34 cellular contexts compared by ENCODE assay signal in the genomic region with DNA sequence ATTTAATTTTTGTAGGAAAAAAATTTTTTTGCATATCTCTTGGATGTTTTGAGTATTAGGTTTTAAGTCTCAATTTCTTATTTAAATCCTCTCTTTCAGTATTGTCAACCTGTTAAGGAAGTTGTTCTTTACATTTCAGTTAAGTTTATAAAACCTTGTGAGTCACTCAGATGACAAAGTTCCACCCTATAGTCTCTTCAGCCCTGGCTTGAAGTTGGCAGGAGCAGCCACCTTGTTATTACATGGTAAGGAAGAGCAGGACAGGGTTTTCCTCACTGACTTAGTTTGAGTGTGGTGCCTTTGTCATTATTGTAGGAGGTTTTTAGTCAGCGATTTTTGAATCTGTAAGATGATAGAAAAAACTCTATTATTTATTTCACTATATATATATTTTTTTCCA.
"Had no signal": no experiment of that assay in that cellular context is flagged by ENCODE, and none has a peak within 500 bp of the region (broad histone marks: within the 10 kb centered on the region; RNA-seq: fewer than 3 reads in every experiment).

No MANE protein-coding gene starts in this region.

- H3K36me3 ChIP-seq: MG63 had no signal

- H3K27me3 ChIP-seq: MG63 had no signal

- H3K4me3 ChIP-seq: MG63 had no signal

- DNase-seq: Kasumi-1, MG63, MM.1S, MV-4-11, NCI-H1048, NCI-H1092, NCI-H1092 treated with DMSO at 0.1 percent for 48 hours, NCI-H1105, NCI-H1105 treated with DMSO at 0.1 percent for 48 hours, NCI-H1417, NCI-H1417 treated with DMSO at 0.1 percent for 48 hours, NCI-H1436, NCI-H1436 treated with DMSO at 0.1 percent for 48 hours, NCI-H146, NCI-H1694, NCI-H1694 treated with DMSO at 0.1 percent for 48 hours, NCI-H187, NCI-H187 treated with DMSO at 0.1 percent for 48 hours, NCI-H1930, NCI-H2029, NCI-H2029 treated with DMSO at 0.1 percent for 48 hours, NCI-H2081, NCI-H2081 treated with DMSO at 0.1 percent for 48 hours, NCI-H2107, NCI-H2171, NCI-H2171 treated with DMSO at 0.1 percent for 48 hours, NCI-H2227 treated with DMSO at 0.1 percent for 48 hours, NCI-H226, NCI-H345, NCI-H446, NCI-H446 treated with DMSO at 0.1 percent for 48 hours, NCI-H510A, NCI-H510A treated with DMSO at 0.1 percent for 48 hours, NCI-H524 had no signal

- H3K9me3 ChIP-seq: MG63 had no signal
